In the genomic region with DNA sequence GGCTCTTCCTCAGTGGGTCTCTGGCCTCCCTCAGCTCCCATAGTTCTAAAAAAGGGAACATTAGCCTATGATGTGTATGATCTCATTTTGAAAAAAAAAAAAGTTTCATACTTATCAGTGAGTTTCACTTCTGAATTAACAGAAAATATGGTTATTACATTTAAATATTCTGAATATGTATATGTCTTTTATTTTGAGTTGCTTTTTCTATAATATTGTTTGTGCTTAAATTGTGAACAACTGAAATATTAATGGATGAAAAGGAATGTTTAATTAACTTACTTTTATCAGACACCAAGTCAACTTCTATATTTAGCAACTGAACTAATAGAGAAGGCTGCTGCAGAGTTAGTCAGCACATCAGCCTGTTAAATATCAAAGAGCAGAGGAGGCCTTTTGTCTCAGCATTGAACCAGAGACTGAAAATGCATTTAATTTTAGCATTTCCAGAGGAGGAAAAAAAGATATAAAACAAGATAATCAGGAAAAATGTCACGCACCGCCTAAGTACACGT, we compare ENCODE assay signal across 8 cellular contexts. TPM values are rescaled to one million over a fixed set of nuclear protein-coding genes. Genes with fewer than 3 reads are reported as not detected.
A peak's percentile ranks its signal among the peaks of the same experiment; 100 is the strongest.
DNase-seq lines count a peak whose midpoint lies in the region; TF ChIP-seq lines count a peak whose summit lies in the region.
"Had no signal": no experiment of that assay in that cellular context is flagged by ENCODE, and none has a peak within 500 bp of the region (broad histone marks: within the 10 kb centered on the region; RNA-seq: fewer than 3 reads in every experiment).

No MANE protein-coding gene starts in this region.

- H3K4me1 ChIP-seq in stomach smooth muscle (ENCODE audit: control insufficient read depth, insufficient read depth, low read length) (peaks cover 8% of the 10 kb centered on the region), Karpas-422 (ENCODE audit: low read length) (no peaks in the 10 kb centered on the region)

- H3K4me3 ChIP-seq in brain microvascular endothelial cell (ENCODE audit: low read depth, low read length) (no peak overlapping the region), stomach smooth muscle (ENCODE audit: low read length in 2 of 2) (no peak overlapping the region), Karpas-422 (ENCODE audit: low read length) (no peak overlapping the region)

- no peaks in the 10 kb centered on the region for H3K79me2 ChIP-seq in Karpas-422 (ENCODE audit: low read length)

- POLR2A ChIA-PET in GM10248 (lab: Yijun Ruan, JAX) = no interaction called here

- TF ChIP-seq CTCF in brain microvascular endothelial cell (IDR thresholded peaks at IDR 0.05; ENCODE audit: low read depth, low read length, missing control alignments) (no peak), GM10248 (IDR thresholded peaks at IDR 0.05; ENCODE audit: control extremely low read depth, extremely low read depth, low read depth, missing control alignments) (no peak)

- no peak overlapping the region for H3K4me2 ChIP-seq in Karpas-422 (ENCODE audit: low read depth, low read length, poor library complexity, severe bottlenecking)

- H3K9ac ChIP-seq in stomach smooth muscle (ENCODE audit: low read length in 2 of 2) (peak overlapping the region in 1 of 2 donors; percentile 55), Karpas-422 (ENCODE audit: low read length) (no peak overlapping the region)

- H2AFZ ChIP-seq in Karpas-422 (ENCODE audit: low read length) = no peak overlapping the region

- no peaks in the 10 kb centered on the region for H4K20me1 ChIP-seq in Karpas-422 (ENCODE audit: insufficient read depth, low read depth, low read length)

- CTCF ChIA-PET in GM10248 (lab: Yijun Ruan, JAX) = no interaction called here

- in situ Hi-C loops in brain microvascular endothelial cell (cut with HindIII; ENCODE audit: low pct_ligation_motif_present, low sequenced_read_pairs) = no loop called here

- H3K36me3 ChIP-seq in brain microvascular endothelial cell (replicated peaks) (no peaks in the 10 kb centered on the region), stomach smooth muscle (ENCODE audit: control insufficient read depth in 2 of 2, insufficient read depth in 2 of 2, low read length in 2 of 2) (no peaks in the 10 kb centered on the region), Karpas-422 (ENCODE audit: insufficient read depth, low read length) (no peaks in the 10 kb centered on the region)

- H3K27me3 ChIP-seq in brain microvascular endothelial cell (replicated peaks) = no peaks in the 10 kb centered on the region
- H3K27me3 ChIP-seq in stomach smooth muscle (ENCODE audit: control insufficient read depth in 1 of 2, insufficient read depth in 2 of 2, low read length in 2 of 2) = peaks cover 0 to 5% of the 10 kb centered on the region in 2 donors
- H3K27me3 ChIP-seq in Karpas-422 (ENCODE audit: low read length) = no peaks in the 10 kb centered on the region

- H3K9me2 ChIP-seq in Karpas-422 (replicated peaks; ENCODE audit: insufficient read depth, low read length) = no peaks in the 10 kb centered on the region

- peak; percentile 24 for DNase-seq in LHCN-M2 (ENCODE audit: low read depth)
- DNase-seq in brain microvascular endothelial cell = peak; percentile 24
- DNase-seq in kidney tubule cell (ENCODE audit: low spot score) = peak; percentile 21
- DNase-seq in Karpas-422 = no peak
- no peak for DNase-seq in GM10248 (ENCODE audit: extremely low spot score)
- DNase-seq in AG08395 (ENCODE audit: low spot score) = no peak

- H3K27ac ChIP-seq in brain microvascular endothelial cell = no peak overlapping the region
- H3K27ac ChIP-seq in stomach smooth muscle (ENCODE audit: low read length) = peak overlapping the region; percentile 60
- no peak overlapping the region for H3K27ac ChIP-seq in Karpas-422 (ENCODE audit: low read length)
- H3K27ac ChIP-seq: VCaP had no signal

- H3K9me3 ChIP-seq in stomach smooth muscle (ENCODE audit: control insufficient read depth in 2 of 2, low read length in 2 of 2) (no peaks in the 10 kb centered on the region), Karpas-422 (ENCODE audit: low read length) (no peaks in the 10 kb centered on the region)

RNA-seq across cellular contexts. Expression of a gene that starts 20.4 kb away (rescaled TPM):
- 44.8 and 48.3 TPM in 2 replicates for total RNA-seq in LHCN-M2 (2014; rRNA removed)
- 106 TPM for polyA plus RNA-seq in LHCN-M2 (2012)
- not detected in 2 replicates for total RNA-seq in Karpas-422 (2014; rRNA removed; shearing (Covaris generic); ENCODE audit: low replicate concordance)

Comparison
In these comparisons a context has a peak if more than half of its experiments do, and no peak if none do; other contexts are left out.
1. DNase-seq: peak in LHCN-M2 (single experiment), brain microvascular endothelial cell (single experiment) and kidney tubule cell (single experiment); none in Karpas-422 (single experiment), GM10248 (single experiment) and AG08395 (single experiment).
2. RNA of a gene that starts 20.4 kb away (total RNA-seq): 44.8 to 48.3 TPM in LHCN-M2; not detected in Karpas-422; every median in the first group is over 10 times any median in the second.